ENCODE assay signal across 1 cellular context in genomic region chrX:23667239-23668177, GRCh38.
A peak's percentile ranks its signal among the peaks of the same experiment; 100 is the strongest.
TF ChIP-seq lines count a peak whose summit lies in the region.

Gene PRDX4, plus strand, starts transcription at chrX:23667493. Its CDS starts 78 bp downstream, at chrX:23667571.

TF ChIP-seq in HepG2, 621 proteins besides CTCF, POLR2A, EP300 and RAD21 (continued from another document and continues in another):
- TF ChIP-seq, protein P1, sequence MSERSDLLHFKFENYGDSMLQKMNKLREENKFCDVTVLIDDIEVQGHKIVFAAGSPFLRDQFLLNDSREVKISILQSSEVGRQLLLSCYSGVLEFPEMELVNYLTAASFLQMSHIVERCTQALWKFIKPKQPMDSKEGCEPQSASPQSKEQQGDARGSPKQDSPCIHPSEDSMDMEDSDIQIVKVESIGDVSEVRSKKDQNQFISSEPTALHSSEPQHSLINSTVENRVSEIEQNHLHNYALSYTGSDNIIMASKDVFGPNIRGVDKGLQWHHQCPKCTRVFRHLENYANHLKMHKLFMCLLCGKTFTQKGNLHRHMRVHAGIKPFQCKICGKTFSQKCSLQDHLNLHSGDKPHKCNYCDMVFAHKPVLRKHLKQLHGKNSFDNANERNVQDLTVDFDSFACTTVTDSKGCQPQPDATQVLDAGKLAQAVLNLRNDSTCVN (CRISPR knock-in tag; IDR thresholded peaks at IDR 0.05; ENCODE audit: borderline replicate concordance): 0 out of 2 replicates have a peak, but pooled peaks have one; percentile 39
- TF ChIP-seq FIP1L1 (IDR thresholded peaks at IDR 0.05; ENCODE audit: borderline replicate concordance, insufficient read depth, low read depth, low read length) (no peak), TBL1XR1 (IDR thresholded peaks at IDR 0.05; ENCODE audit: borderline replicate concordance, low read length, partially characterized antibody) (no peak), PITX1 (CRISPR knock-in tag; IDR thresholded peaks at IDR 0.05) (no peak), IRX3 (CRISPR knock-in tag; IDR thresholded peaks at IDR 0.05; ENCODE audit: borderline replicate concordance, low read depth) (no peak), ZXDC (CRISPR knock-in tag; IDR thresholded peaks at IDR 0.05) (no peak), NFRKB (IDR thresholded peaks at IDR 0.05) (no peak), BRD4 (CRISPR knock-in tag; IDR thresholded peaks at IDR 0.05) (no peak), ZSCAN5A (CRISPR knock-in tag; IDR thresholded peaks at IDR 0.05; ENCODE audit: borderline replicate concordance) (no peak), HDAC6 (IDR thresholded peaks at IDR 0.05; ENCODE audit: low read depth, low read length) (no peak), ZNF737 (CRISPR knock-in tag; IDR thresholded peaks at IDR 0.05; ENCODE audit: borderline replicate concordance) (no peak), ZSCAN31 (CRISPR knock-in tag; IDR thresholded peaks at IDR 0.05; ENCODE audit: low read depth) (no peak; the same call in 1 of the 2 replicates), KLF16 (CRISPR knock-in tag; IDR thresholded peaks at IDR 0.05) (peak in 1 of 2 experiments; percentile 42; a peak in 1 of 4 replicates), PAX8 (CRISPR knock-in tag; IDR thresholded peaks at IDR 0.05; ENCODE audit: borderline replicate concordance) (no peak), MEIS1 (CRISPR knock-in tag; IDR thresholded peaks at IDR 0.05; ENCODE audit: borderline replicate concordance) (0 out of 2 replicates have a peak, but pooled peaks have one; percentile 51), KLF13 (CRISPR knock-in tag; IDR thresholded peaks at IDR 0.05) (no peak), GLI4 (CRISPR knock-in tag; IDR thresholded peaks at IDR 0.05; ENCODE audit: borderline replicate concordance) (no peak), ZNF660 (CRISPR knock-in tag; IDR thresholded peaks at IDR 0.05; ENCODE audit: borderline replicate concordance, low read depth) (no peak), ZBTB8A (CRISPR knock-in tag; IDR thresholded peaks at IDR 0.05; ENCODE audit: borderline replicate concordance, low read depth) (no peak), MATR3 (CRISPR knock-in tag; IDR thresholded peaks at IDR 0.05) (no peak), ZNF460 (CRISPR knock-in tag; IDR thresholded peaks at IDR 0.05; ENCODE audit: borderline replicate concordance) (no peak), TCF12 (IDR thresholded peaks at IDR 0.05) (no peak), TCF12 (CRISPR knock-in tag; IDR thresholded peaks at IDR 0.05) (no peak), REPIN1 (CRISPR knock-in tag; IDR thresholded peaks at IDR 0.05; ENCODE audit: borderline replicate concordance, low read depth) (peak; percentile 52; the same call in 1 of the 2 replicates), ZNF749 (CRISPR knock-in tag; IDR thresholded peaks at IDR 0.05; ENCODE audit: borderline replicate concordance) (0 out of 2 replicates have a peak, but pooled peaks have one; percentile 50), PHF5A (CRISPR knock-in tag; IDR thresholded peaks at IDR 0.05; ENCODE audit: low read depth, unreplicated experiment) (no peak), HIVEP1 (CRISPR knock-in tag; IDR thresholded peaks at IDR 0.05) (no peak), RFX1 (IDR thresholded peaks at IDR 0.05) (no peak), NPAS2 (CRISPR knock-in tag; IDR thresholded peaks at IDR 0.05; ENCODE audit: borderline replicate concordance) (no peak), ZC3H13 (CRISPR knock-in tag; IDR thresholded peaks at IDR 0.05) (peak; percentile 57; the same call in 1 of the 2 replicates), ZNF776 (CRISPR knock-in tag; IDR thresholded peaks at IDR 0.05) (peak; percentile 44; the same call in 1 of the 2 replicates), MED1 (CRISPR knock-in tag; IDR thresholded peaks at IDR 0.05) (no peak; the same call in 1 of the 2 replicates), YEATS2 (CRISPR knock-in tag; IDR thresholded peaks at IDR 0.05; ENCODE audit: borderline replicate concordance) (peak; percentile 62; the same call in 1 of the 2 replicates), REL (CRISPR knock-in tag; conservative IDR thresholded peaks at IDR 0.05) (0 out of 2 replicates have a peak, but pooled peaks have one; percentile 38), E2F1 (CRISPR knock-in tag; IDR thresholded peaks at IDR 0.05) (no peak), ZBTB25 (CRISPR knock-in tag; IDR thresholded peaks at IDR 0.05) (peak; percentile 50; the same call in 1 of the 2 replicates), ZBTB7A (CRISPR knock-in tag; IDR thresholded peaks at IDR 0.05) (no peak), STAT5B (CRISPR knock-in tag; IDR thresholded peaks at IDR 0.05) (no peak), SMC3 (IDR thresholded peaks at IDR 0.05; ENCODE audit: low read length) (no peak), KDM6A (CRISPR knock-in tag; IDR thresholded peaks at IDR 0.05; ENCODE audit: low read depth) (no peak), ARNTL (CRISPR knock-in tag; IDR thresholded peaks at IDR 0.05) (0 out of 2 replicates have a peak, but pooled peaks have one; percentile 34), ZSCAN25 (CRISPR knock-in tag; IDR thresholded peaks at IDR 0.05) (no peak)
- TF ChIP-seq, protein P2, sequence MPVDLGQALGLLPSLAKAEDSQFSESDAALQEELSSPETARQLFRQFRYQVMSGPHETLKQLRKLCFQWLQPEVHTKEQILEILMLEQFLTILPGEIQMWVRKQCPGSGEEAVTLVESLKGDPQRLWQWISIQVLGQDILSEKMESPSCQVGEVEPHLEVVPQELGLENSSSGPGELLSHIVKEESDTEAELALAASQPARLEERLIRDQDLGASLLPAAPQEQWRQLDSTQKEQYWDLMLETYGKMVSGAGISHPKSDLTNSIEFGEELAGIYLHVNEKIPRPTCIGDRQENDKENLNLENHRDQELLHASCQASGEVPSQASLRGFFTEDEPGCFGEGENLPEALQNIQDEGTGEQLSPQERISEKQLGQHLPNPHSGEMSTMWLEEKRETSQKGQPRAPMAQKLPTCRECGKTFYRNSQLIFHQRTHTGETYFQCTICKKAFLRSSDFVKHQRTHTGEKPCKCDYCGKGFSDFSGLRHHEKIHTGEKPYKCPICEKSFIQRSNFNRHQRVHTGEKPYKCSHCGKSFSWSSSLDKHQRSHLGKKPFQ (CRISPR knock-in tag; IDR thresholded peaks at IDR 0.05; ENCODE audit: insufficient replicate concordance): peak; percentile 55
- TF ChIP-seq, protein P3, sequence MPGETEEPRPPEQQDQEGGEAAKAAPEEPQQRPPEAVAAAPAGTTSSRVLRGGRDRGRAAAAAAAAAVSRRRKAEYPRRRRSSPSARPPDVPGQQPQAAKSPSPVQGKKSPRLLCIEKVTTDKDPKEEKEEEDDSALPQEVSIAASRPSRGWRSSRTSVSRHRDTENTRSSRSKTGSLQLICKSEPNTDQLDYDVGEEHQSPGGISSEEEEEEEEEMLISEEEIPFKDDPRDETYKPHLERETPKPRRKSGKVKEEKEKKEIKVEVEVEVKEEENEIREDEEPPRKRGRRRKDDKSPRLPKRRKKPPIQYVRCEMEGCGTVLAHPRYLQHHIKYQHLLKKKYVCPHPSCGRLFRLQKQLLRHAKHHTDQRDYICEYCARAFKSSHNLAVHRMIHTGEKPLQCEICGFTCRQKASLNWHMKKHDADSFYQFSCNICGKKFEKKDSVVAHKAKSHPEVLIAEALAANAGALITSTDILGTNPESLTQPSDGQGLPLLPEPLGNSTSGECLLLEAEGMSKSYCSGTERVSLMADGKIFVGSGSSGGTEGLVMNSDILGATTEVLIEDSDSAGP (CRISPR knock-in tag; IDR thresholded peaks at IDR 0.05; ENCODE audit: borderline replicate concordance): peak; percentile 44; the same call in 1 of the 2 replicates
- TF ChIP-seq, protein P4, sequence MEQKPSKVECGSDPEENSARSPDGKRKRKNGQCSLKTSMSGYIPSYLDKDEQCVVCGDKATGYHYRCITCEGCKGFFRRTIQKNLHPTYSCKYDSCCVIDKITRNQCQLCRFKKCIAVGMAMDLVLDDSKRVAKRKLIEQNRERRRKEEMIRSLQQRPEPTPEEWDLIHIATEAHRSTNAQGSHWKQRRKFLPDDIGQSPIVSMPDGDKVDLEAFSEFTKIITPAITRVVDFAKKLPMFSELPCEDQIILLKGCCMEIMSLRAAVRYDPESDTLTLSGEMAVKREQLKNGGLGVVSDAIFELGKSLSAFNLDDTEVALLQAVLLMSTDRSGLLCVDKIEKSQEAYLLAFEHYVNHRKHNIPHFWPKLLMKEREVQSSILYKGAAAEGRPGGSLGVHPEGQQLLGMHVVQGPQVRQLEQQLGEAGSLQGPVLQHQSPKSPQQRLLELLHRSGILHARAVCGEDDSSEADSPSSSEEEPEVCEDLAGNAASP (CRISPR knock-in tag; IDR thresholded peaks at IDR 0.05; ENCODE audit: borderline replicate concordance): 0 out of 2 replicates have a peak, but pooled peaks have one; percentile 10
- TF ChIP-seq, protein P5, sequence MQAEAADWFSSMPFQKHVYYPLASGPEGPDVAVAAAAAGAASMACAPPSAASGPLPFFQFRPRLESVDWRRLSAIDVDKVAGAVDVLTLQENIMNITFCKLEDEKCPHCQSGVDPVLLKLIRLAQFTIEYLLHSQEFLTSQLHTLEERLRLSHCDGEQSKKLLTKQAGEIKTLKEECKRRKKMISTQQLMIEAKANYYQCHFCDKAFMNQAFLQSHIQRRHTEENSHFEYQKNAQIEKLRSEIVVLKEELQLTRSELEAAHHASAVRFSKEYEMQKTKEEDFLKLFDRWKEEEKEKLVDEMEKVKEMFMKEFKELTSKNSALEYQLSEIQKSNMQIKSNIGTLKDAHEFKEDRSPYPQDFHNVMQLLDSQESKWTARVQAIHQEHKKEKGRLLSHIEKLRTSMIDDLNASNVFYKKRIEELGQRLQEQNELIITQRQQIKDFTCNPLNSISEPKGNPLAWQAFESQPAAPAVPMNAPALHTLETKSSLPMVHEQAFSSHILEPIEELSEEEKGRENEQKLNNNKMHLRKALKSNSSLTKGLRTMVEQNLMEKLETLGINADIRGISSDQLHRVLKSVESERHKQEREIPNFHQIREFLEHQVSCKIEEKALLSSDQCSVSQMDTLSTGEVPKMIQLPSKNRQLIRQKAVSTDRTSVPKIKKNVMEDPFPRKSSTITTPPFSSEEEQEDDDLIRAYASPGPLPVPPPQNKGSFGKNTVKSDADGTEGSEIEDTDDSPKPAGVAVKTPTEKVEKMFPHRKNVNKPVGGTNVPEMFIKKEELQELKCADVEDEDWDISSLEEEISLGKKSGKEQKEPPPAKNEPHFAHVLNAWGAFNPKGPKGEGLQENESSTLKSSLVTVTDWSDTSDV (CRISPR knock-in tag; IDR thresholded peaks at IDR 0.05): no peak
- TF ChIP-seq, protein P6, sequence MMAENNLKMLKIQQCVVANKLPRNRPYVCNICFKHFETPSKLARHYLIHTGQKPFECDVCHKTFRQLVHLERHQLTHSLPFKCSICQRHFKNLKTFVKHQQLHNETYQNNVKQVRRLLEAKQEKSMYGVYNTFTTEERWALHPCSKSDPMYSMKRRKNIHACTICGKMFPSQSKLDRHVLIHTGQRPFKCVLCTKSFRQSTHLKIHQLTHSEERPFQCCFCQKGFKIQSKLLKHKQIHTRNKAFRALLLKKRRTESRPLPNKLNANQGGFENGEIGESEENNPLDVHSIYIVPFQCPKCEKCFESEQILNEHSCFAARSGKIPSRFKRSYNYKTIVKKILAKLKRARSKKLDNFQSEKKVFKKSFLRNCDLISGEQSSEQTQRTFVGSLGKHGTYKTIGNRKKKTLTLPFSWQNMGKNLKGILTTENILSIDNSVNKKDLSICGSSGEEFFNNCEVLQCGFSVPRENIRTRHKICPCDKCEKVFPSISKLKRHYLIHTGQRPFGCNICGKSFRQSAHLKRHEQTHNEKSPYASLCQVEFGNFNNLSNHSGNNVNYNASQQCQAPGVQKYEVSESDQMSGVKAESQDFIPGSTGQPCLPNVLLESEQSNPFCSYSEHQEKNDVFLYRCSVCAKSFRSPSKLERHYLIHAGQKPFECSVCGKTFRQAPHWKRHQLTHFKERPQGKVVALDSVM (CRISPR knock-in tag; IDR thresholded peaks at IDR 0.05): peak; percentile 58; the same call in 1 of the 2 replicates
